Comparison of ENCODE assay signal across 8 cellular contexts in the genomic region with DNA sequence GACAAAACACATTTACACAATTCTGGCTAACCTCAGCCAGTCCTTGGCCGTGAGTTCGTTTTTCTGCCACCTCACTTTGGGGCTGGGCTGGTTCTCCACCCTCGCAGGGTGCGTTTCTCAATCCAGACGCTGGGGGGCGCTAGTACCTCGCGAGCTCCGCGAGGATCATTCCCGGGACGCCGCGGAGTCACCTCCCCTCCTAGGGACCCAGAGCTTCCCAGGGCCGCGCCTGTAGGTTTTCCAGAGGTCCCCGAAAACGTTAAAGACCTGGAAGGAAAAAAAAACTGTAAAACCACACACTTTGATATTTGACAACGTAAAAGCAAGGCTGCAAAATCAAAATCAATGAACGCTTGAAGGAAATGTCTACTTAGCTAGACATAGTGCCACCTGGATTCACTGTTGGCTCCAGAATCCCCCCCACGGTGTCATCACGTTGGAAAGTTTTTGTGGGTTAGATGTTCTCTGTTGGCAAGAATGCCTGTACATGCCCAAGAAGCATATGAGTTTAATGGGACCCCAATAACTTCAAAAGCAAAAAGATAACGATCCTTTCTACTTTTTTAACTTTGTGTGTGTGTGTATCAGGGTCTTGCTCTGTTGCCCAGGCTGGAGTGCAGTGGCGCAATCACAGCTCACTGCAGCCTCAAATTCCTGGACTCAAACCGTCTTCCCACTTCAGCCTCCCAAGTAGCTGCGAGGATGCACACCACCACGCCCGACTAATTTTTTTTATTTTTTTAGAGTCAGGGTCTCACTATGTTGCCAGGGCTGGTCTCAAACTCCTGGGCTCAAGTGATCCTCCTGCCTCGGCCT. TPM values are rescaled to one million over a fixed set of nuclear protein-coding genes. Genes with fewer than 3 reads are reported as not detected.
DNase-seq lines count a peak whose midpoint lies in the region; ATAC-seq lines count a peak whose summit lies in the region.

No MANE protein-coding gene starts in this region.

- H3K9me3 Mint-ChIP-seq in central memory CD8-positive, alpha-beta T cell, result no peaks in the 10 kb centered on the region

- ATAC-seq in central memory CD8-positive, alpha-beta T cell (replicated peaks; ENCODE audit: extremely low read depth, poor library complexity, severe bottlenecking), result peak; percentile 62
- peak; percentile 94 for ATAC-seq in left colon
- no peak for ATAC-seq in HG03565 (IDR thresholded peaks at IDR 0.05; ENCODE audit: unreplicated experiment)

- no peaks in the 10 kb centered on the region for H3K36me3 Mint-ChIP-seq in central memory CD8-positive, alpha-beta T cell (ENCODE audit: insufficient read depth)

- H3K27ac Mint-ChIP-seq in central memory CD8-positive, alpha-beta T cell (ENCODE audit: low read depth), result no peak overlapping the region

- H3K4me1 Mint-ChIP-seq in central memory CD8-positive, alpha-beta T cell, result no peaks in the 10 kb centered on the region

- no peaks in the 10 kb centered on the region for H3K27me3 Mint-ChIP-seq in central memory CD8-positive, alpha-beta T cell

- no peak overlapping the region for H3K4me3 Mint-ChIP-seq in central memory CD8-positive, alpha-beta T cell

- DNase-seq in NCI-H510A treated with DMSO at 0.1 percent for 48 hours (lab: John Stamatoyannopoulos, UW), result peak; percentile 7
- no peak for DNase-seq in NCI-H510A (lab: John Stamatoyannopoulos, UW)
- DNase-seq in NCI-H2107 treated with DMSO at 0.1 percent for 48 hours (lab: John Stamatoyannopoulos, UW; ENCODE audit: unreplicated experiment), result peak; percentile 25
- DNase-seq in activated CD4-positive, alpha-beta T cell treated with anti-CD3 and anti-CD28 coated beads for 1 hour, result peak; percentile 67
- DNase-seq in central memory CD8-positive, alpha-beta T cell (ENCODE audit: low spot score in 2 of 2), result peak; percentile 57 to 76
- DNase-seq in left colon, result peak; percentile 65 to 87
- peak; percentile 69 for DNase-seq in stimulated activated CD4-positive, alpha-beta T cell treated with anti-CD3 and anti-CD28 coated beads, Interleukin-1b, Interleukin-23, amount 100 ng/mL, for 48 hours

- intact Hi-C loops in left colon (cut with DNase I, micrococcal nuclease), result loop anchor here (5.0 to 10.0 kb wide), 2 partner anchors 73 to 141 kb away; partner anchors contain the start of gene RAB8A (in 1 of the 2)

RNA-seq across cellular contexts. Expression of gene TPM4, which starts 34.5 kb away (rescaled TPM):
- total RNA-seq in left colon, result 100 to 1,000 TPM; 280 to 300 TPM
